In the genomic region with DNA sequence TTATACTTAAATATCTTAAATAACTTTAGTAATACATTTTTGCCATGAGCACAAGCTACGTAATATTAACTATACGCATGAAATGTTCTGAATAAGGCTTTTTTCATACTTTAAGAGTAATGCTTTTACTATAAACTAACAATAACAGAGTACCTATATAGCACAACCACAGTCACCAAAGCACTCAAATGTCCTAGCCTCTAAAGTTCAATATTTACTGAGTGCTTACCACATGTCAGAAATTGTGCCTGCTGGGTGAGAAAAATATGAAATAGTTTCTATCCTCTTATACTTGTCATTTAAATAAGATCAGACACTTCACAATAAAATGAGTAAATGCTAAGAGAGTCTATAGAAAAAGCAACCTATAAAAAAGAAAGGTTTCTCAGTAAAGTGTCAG, we compare ENCODE assay signal across 15 cellular contexts.
A peak's percentile ranks its signal among the peaks of the same experiment; 100 is the strongest.
DNase-seq lines count a peak whose midpoint lies in the region; ATAC-seq, FAIRE-seq and TF ChIP-seq lines count a peak whose summit lies in the region.
"Had no signal": no experiment of that assay in that cellular context is flagged by ENCODE, and none has a peak within 500 bp of the region (broad histone marks: within the 10 kb centered on the region; RNA-seq: fewer than 3 reads in every experiment).

No MANE protein-coding gene starts in this region.

- H3K27ac Mint-ChIP-seq in osteocyte (ENCODE audit: unreplicated experiment) (peak overlapping the region; percentile 59), Caco-2 (ENCODE audit: unreplicated experiment) (no peak overlapping the region)

- H3K4me1 Mint-ChIP-seq in osteocyte (ENCODE audit: unreplicated experiment) (peaks cover 23% of the 10 kb centered on the region), Caco-2 (ENCODE audit: low read depth, unreplicated experiment) (peaks cover 7% of the 10 kb centered on the region)

- H3K4me3 Mint-ChIP-seq in osteocyte (ENCODE audit: unreplicated experiment) (no peak overlapping the region), Caco-2 (ENCODE audit: unreplicated experiment) (no peak overlapping the region)

- no peak for TF ChIP-seq CTCF in left ventricle myocardium inferior (IDR thresholded peaks at IDR 0.05; ENCODE audit: borderline replicate concordance)
- TF ChIP-seq CTCF in osteocyte (IDR thresholded peaks at IDR 0.05) = no peak
- TF ChIP-seq CTCF in Caco-2 (IDR thresholded peaks at IDR 0.05; ENCODE audit: insufficient read depth in 1 of 2, low read depth in 1 of 2, low read length in 1 of 2, severe bottlenecking in 1 of 2, unreplicated experiment in 1 of 2) = no peak

- H3K27me3 ChIP-seq in left ventricle myocardium inferior (ENCODE audit: low read depth) (no peaks in the 10 kb centered on the region), right cardiac atrium (ENCODE audit: control insufficient read depth, insufficient read depth) (no peaks in the 10 kb centered on the region), Caco-2 (replicated peaks; ENCODE audit: control insufficient read depth, insufficient read depth, low read length) (no peaks in the 10 kb centered on the region)
- H3K27me3 ChIP-seq: SJSA1 had no signal

- intact Hi-C loops in left ventricle myocardium inferior (cut with micrococcal nuclease) (no loop called here), right cardiac atrium (cut with DNase I) (no loop called here), Caco-2 (cut with micrococcal nuclease; ENCODE audit: unreplicated experiment) (no loop called here)

- H3K36me3 Mint-ChIP-seq in osteocyte (ENCODE audit: unreplicated experiment) (peaks cover 48% of the 10 kb centered on the region), Caco-2 (ENCODE audit: insufficient read depth, unreplicated experiment) (peaks cover 74% of the 10 kb centered on the region)

- H3K9me3 ChIP-seq in left ventricle myocardium inferior (replicated peaks) (no peaks in the 10 kb centered on the region), right cardiac atrium (ENCODE audit: control insufficient read depth, low read length) (no peaks in the 10 kb centered on the region), Caco-2 (no peaks in the 10 kb centered on the region)
- H3K9me3 ChIP-seq: SJSA1 had no signal

- peaks cover 63% of the 10 kb centered on the region for H3K36me3 ChIP-seq in left ventricle myocardium inferior
- H3K36me3 ChIP-seq in Caco-2 (ENCODE audit: control insufficient read depth, insufficient read depth, low read length) = no peaks in the 10 kb centered on the region

- DNase-seq in left ventricle myocardium inferior (no peak), right cardiac atrium (no peak), osteocyte (ENCODE audit: extremely low spot score, unreplicated experiment) (no peak), Caco-2 (no peak)
- DNase-seq: DMS79 treated with DMSO at 0.1 percent for 48 hours, GOT3, NCI-H1105, NCI-H2081 treated with DMSO at 0.1 percent for 48 hours, NCI-H526 had no signal

- no peak for ATAC-seq in right cardiac atrium
- ATAC-seq in GM18870 (IDR thresholded peaks at IDR 0.05; ENCODE audit: unreplicated experiment) = no peak
- ATAC-seq in GM21717 (IDR thresholded peaks at IDR 0.05; ENCODE audit: unreplicated experiment) = no peak

- H3K4me3 ChIP-seq in left ventricle myocardium inferior (no peak overlapping the region), right cardiac atrium (ENCODE audit: low read length) (no peak overlapping the region), Caco-2 (ENCODE audit: low read depth, low read length) (no peak overlapping the region)
- H3K4me3 ChIP-seq: SJSA1 had no signal

- H3K27ac ChIP-seq in left ventricle myocardium inferior (replicated peaks) (peak overlapping the region; percentile 53), right cardiac atrium (ENCODE audit: low read length) (no peak overlapping the region)
- H3K27ac ChIP-seq: KMS-11, SJSA1 had no signal

- no peaks in the 10 kb centered on the region for H3K27me3 Mint-ChIP-seq in osteocyte (ENCODE audit: unreplicated experiment)
- no peaks in the 10 kb centered on the region for H3K27me3 Mint-ChIP-seq in Caco-2 (ENCODE audit: insufficient read depth, unreplicated experiment)

- no peaks in the 10 kb centered on the region for H3K9me3 Mint-ChIP-seq in osteocyte (ENCODE audit: unreplicated experiment)
- H3K9me3 Mint-ChIP-seq in Caco-2 (ENCODE audit: unreplicated experiment) = no peaks in the 10 kb centered on the region

- peaks cover 35% of the 10 kb centered on the region for H3K4me1 ChIP-seq in left ventricle myocardium inferior
- H3K4me1 ChIP-seq in right cardiac atrium (ENCODE audit: control insufficient read depth, insufficient read depth, low read length) = no peaks in the 10 kb centered on the region
- H3K4me1 ChIP-seq in Caco-2 = 0 out of 2 replicates have a peak, but pooled peaks cover 4% of the 10 kb centered on the region

- peak; percentile 91 for FAIRE-seq in islet of Langerhans (lab: Jason Lieb, UNC)
- FAIRE-seq: HTR-8/SVneo had no signal

- BruUV-seq in Caco-2 (replicated peaks; lab: Mats Ljungman, UMichigan) = no TSS peak

- 85% methylated on average over 2 of the region's 2 CpGs for WGBS in right cardiac atrium

- POLR2A ChIA-PET in Caco-2 (lab: Charles Lee) = no interaction called here

- CTCF ChIA-PET in Caco-2 (lab: Charles Lee) = no interaction called here
